Comparison of ENCODE assay signal across 15 cellular contexts in the genomic region with DNA sequence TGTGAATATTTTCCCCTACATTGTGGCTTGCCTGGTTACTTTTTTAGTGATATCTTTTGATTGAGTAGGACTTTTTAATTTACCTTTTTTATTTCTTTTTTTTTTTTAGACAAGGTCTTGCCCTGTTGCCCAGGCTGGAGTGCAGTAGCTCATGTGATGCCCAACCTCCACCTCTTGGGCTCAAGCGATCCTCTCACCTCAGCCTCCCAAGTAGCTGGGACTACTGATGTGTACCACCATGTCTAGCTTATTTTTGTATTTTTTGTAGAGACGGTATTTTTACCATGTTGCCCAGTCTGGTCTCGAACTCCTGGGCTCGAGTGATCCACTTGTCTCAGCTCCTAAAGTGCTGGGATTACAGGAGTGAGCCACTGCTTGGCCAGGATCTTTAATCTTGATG.
"Had no signal": no experiment of that assay in that cellular context is flagged by ENCODE, and none has a peak within 500 bp of the region (broad histone marks: within the 10 kb centered on the region; RNA-seq: fewer than 3 reads in every experiment).

No MANE protein-coding gene starts in this region.

- H3K4me3 Mint-ChIP-seq: neural progenitor cell had no signal

- H3K27me3 ChIP-seq: heart right ventricle, left lung, neural progenitor cell, SJSA1, tibial artery had no signal

- H3K27ac Mint-ChIP-seq: activated naive CD4-positive, alpha-beta T cell treated with anti-CD3 and anti-CD28 coated beads, Interleukin-2, amount 50 U/mL, for 72 hours; neural progenitor cell had no signal

- DNase-seq: activated CD4-positive, alpha-beta T cell treated with anti-CD3 and anti-CD28 coated beads for 48 hours; aorta; effector CD4-positive, alpha-beta T cell; heart right ventricle; left lung; retina; SW 1271; T-helper 9 cell; tibial artery; WERI-Rb-1 had no signal

- H3K9me3 ChIP-seq: heart right ventricle, left lung, SJSA1, tibial artery had no signal

- H3K4me3 ChIP-seq: coronary artery, heart right ventricle, left lung, neural progenitor cell, SJSA1, tibial artery had no signal

- H3K36me3 ChIP-seq: heart right ventricle, left lung, neural progenitor cell, SJSA1, tibial artery, WERI-Rb-1 had no signal

- ATAC-seq: activated naive CD4-positive, alpha-beta T cell treated with anti-CD3 and anti-CD28 coated beads, Interleukin-2, amount 50 U/mL, for 72 hours had no signal

- H3K9me3 Mint-ChIP-seq: activated naive CD4-positive, alpha-beta T cell treated with anti-CD3 and anti-CD28 coated beads, Interleukin-2, amount 50 U/mL, for 72 hours had no signal

- H3K27ac ChIP-seq: coronary artery, heart right ventricle, neural progenitor cell, parathyroid adenoma, SJSA1, tibial artery, WERI-Rb-1 had no signal
